Comparison of ENCODE assay signal across 9 cellular contexts in the genomic region with DNA sequence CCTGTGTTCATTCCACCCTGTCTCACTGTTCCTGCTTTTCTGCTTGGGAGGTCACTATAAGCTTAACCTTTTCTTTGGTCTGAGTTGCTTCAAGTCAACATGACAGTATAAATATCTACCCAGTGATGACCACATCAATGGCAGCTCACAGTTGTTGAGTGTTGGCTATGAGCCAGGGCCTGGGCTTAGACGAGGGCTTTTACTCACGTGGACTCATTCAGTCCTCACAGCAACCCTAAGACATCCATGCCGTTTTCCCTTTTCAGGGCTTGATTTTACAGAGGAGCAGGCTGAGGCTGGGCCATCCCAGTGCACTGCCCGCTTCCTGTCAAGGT. TPM values are rescaled to one million over a fixed set of nuclear protein-coding genes. Genes with fewer than 3 reads are reported as not detected.
DNase-seq lines count a peak whose midpoint lies in the region; ATAC-seq lines count a peak whose summit lies in the region.
"Had no signal": no experiment of that assay in that cellular context is flagged by ENCODE, and none has a peak within 500 bp of the region (broad histone marks: within the 10 kb centered on the region; RNA-seq: fewer than 3 reads in every experiment).

No MANE protein-coding gene starts in this region.

- peak overlapping the region; percentile 95 for H3K27ac Mint-ChIP-seq in activated T-cell treated with anti-CD3 and anti-CD28 coated beads, Interleukin-2, amount 50 U/mL, for 24 hours
- peak overlapping the region; percentile 39 for H3K27ac Mint-ChIP-seq in activated naive CD8-positive, alpha-beta T cell treated with anti-CD3 and anti-CD28 coated beads, Interleukin-2, amount 50 U/mL, for 24 hours

- H3K9me3 Mint-ChIP-seq in activated T-cell treated with anti-CD3 and anti-CD28 coated beads, Interleukin-2, amount 50 U/mL, for 24 hours, result no peaks in the 10 kb centered on the region
- H3K9me3 Mint-ChIP-seq in activated naive CD8-positive, alpha-beta T cell treated with anti-CD3 and anti-CD28 coated beads, Interleukin-2, amount 50 U/mL, for 24 hours, result no peaks in the 10 kb centered on the region

- no peak for ATAC-seq in activated naive CD8-positive, alpha-beta T cell treated with anti-CD3 and anti-CD28 coated beads, Interleukin-2, amount 50 U/mL, for 24 hours
- ATAC-seq in left lobe of liver, result no peak
- ATAC-seq in GM21529 (IDR thresholded peaks at IDR 0.05; ENCODE audit: unreplicated experiment), result no peak
- ATAC-seq in HG02981 (IDR thresholded peaks at IDR 0.05; ENCODE audit: unreplicated experiment), result no peak

- H3K27ac ChIP-seq in thymus (ENCODE audit: low read depth), result peak overlapping the region; percentile 15
- H3K27ac ChIP-seq: VCaP had no signal

- no peaks in the 10 kb centered on the region for H3K27me3 Mint-ChIP-seq in activated T-cell treated with anti-CD3 and anti-CD28 coated beads, Interleukin-2, amount 50 U/mL, for 24 hours
- H3K27me3 Mint-ChIP-seq in activated naive CD8-positive, alpha-beta T cell treated with anti-CD3 and anti-CD28 coated beads, Interleukin-2, amount 50 U/mL, for 24 hours, result no peaks in the 10 kb centered on the region

- no peak for DNase-seq in activated T-cell treated with anti-CD3 and anti-CD28 coated beads, Interleukin-2, amount 50 U/mL, for 24 hours
- DNase-seq in activated T-cell treated with anti-CD3 and anti-CD28 coated beads for 4 hours, result no peak
- no peak for DNase-seq in activated naive CD8-positive, alpha-beta T cell treated with anti-CD3 and anti-CD28 coated beads, Interleukin-2, amount 50 U/mL, for 24 hours
- peak; percentile 92 for DNase-seq in iris pigment epithelial cell (ENCODE audit: low read depth)
- DNase-seq in left lobe of liver (ENCODE audit: low spot score), result no peak

- peaks cover 5% of the 10 kb centered on the region for H3K4me1 ChIP-seq in thymus (ENCODE audit: control insufficient read depth, insufficient read depth, low read length)

- H3K9me3 ChIP-seq in thymus (ENCODE audit: control insufficient read depth), result no peaks in the 10 kb centered on the region

- WGBS in thymus, result 45% methylated on average over 4 of the region's 4 CpGs

- H3K36me3 ChIP-seq in thymus (ENCODE audit: control insufficient read depth, insufficient read depth), result peaks cover 94% of the 10 kb centered on the region

- no peaks in the 10 kb centered on the region for H3K27me3 ChIP-seq in thymus (ENCODE audit: control insufficient read depth, insufficient read depth)

- H3K4me1 Mint-ChIP-seq in activated T-cell treated with anti-CD3 and anti-CD28 coated beads, Interleukin-2, amount 50 U/mL, for 24 hours (ENCODE audit: low read depth), result peaks cover 100% of the 10 kb centered on the region
- peaks cover 98% of the 10 kb centered on the region for H3K4me1 Mint-ChIP-seq in activated naive CD8-positive, alpha-beta T cell treated with anti-CD3 and anti-CD28 coated beads, Interleukin-2, amount 50 U/mL, for 24 hours

- peaks cover 100% of the 10 kb centered on the region for H3K36me3 Mint-ChIP-seq in activated T-cell treated with anti-CD3 and anti-CD28 coated beads, Interleukin-2, amount 50 U/mL, for 24 hours (ENCODE audit: low read depth)
- peaks cover 85% of the 10 kb centered on the region for H3K36me3 Mint-ChIP-seq in activated naive CD8-positive, alpha-beta T cell treated with anti-CD3 and anti-CD28 coated beads, Interleukin-2, amount 50 U/mL, for 24 hours (ENCODE audit: low read depth)

- no peak overlapping the region for H3K4me3 Mint-ChIP-seq in activated T-cell treated with anti-CD3 and anti-CD28 coated beads, Interleukin-2, amount 50 U/mL, for 24 hours
- no peak overlapping the region for H3K4me3 Mint-ChIP-seq in activated naive CD8-positive, alpha-beta T cell treated with anti-CD3 and anti-CD28 coated beads, Interleukin-2, amount 50 U/mL, for 24 hours

- H3K4me3 ChIP-seq in thymus (ENCODE audit: low read length), result no peak overlapping the region

RNA-seq across cellular contexts. Expression of a gene that starts 10.2 kb away (rescaled TPM):
- 15.4 TPM for polyA plus RNA-seq in thymus
- total RNA-seq in left lobe of liver, result 9.0 TPM

RNA-seq across cellular contexts. Expression of a gene that starts 35.5 kb away (rescaled TPM):
- polyA plus RNA-seq in thymus, result 98.7 TPM
- 62.4 TPM for total RNA-seq in left lobe of liver

RNA-seq across cellular contexts. Expression of a gene that starts 54.0 kb away (rescaled TPM):
- 24.8 TPM for polyA plus RNA-seq in thymus
- 7.9 TPM for total RNA-seq in left lobe of liver
